Comparison of ENCODE assay signal across 27 cellular contexts in the genomic region with DNA sequence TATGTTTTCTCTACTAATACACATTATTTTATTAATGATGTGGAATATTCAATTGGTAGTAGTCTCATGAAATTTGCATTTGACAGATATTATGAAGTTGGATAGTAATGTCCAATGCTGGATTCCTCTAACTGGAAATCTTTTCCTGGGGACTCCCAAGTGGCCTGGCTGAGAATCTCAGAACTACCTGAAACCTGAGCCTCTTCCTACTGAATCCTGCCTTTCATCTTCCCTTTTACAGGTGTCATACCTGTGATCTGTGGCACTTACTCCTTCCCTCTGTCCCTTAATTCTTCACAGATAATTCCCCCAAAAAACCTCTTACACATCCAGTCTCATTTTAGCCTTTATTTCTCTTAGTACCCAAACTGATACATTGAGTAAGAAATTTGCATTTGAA.
"Had no signal": no experiment of that assay in that cellular context is flagged by ENCODE, and none has a peak within 500 bp of the region (broad histone marks: within the 10 kb centered on the region; RNA-seq: fewer than 3 reads in every experiment).

No MANE protein-coding gene starts in this region.

- H3K27ac ChIP-seq: colonic mucosa, esophagus muscularis mucosa, heart right ventricle, left lung, neutrophil, psoas muscle, sigmoid colon, spleen, thoracic aorta, tibial nerve, upper lobe of left lung had no signal

- H3K27me3 ChIP-seq: colonic mucosa, esophagus muscularis mucosa, heart right ventricle, left lung, neutrophil, sigmoid colon, spleen, tibial nerve, upper lobe of left lung had no signal

- ATAC-seq: heart right ventricle; left cardiac atrium; left lung; mucosa of descending colon; natural killer cell treated with Interleukin-12 subunit alpha and Interleukin-12 subunit beta and Interleukin-15 and Interleukin-18, amount 100 ng/mL, for 72 hours; right cardiac atrium; stimulated activated memory B cell treated with anti-CD40 and anti-IgM and Interleukin-4, amounts not matched to agents 10 μg/mL and 1 μg/mL and 100 μg/mL, for 72 hours had no signal

- DNase-seq: colonic mucosa; effector memory CD4-positive, alpha-beta T cell; foreskin melanocyte; glutamatergic neuron; heart right ventricle; hippocampal formation; left cardiac atrium; left lung; mesenchymal stem cell; mucosa of descending colon; naive B cell; psoas muscle; right cardiac atrium; sigmoid colon; spleen; stimulated activated CD4-positive, alpha-beta T cell treated with anti-CD3 and anti-CD28 coated beads, Interleukin-4, amount 100 ng/mL, for 4 hours; upper lobe of left lung had no signal

- H3K27ac Mint-ChIP-seq: dendritic cell treated with granulocyte-macrophage colony-stimulating factor and Interleukin-4, amounts not matched to agents 40 ng/mL and 50 ng/mL, for 4 days; mesothelial cell of epicardium; natural killer cell treated with Interleukin-12 subunit alpha and Interleukin-12 subunit beta and Interleukin-15 and Interleukin-18, amount 100 ng/mL, for 72 hours; stimulated activated memory B cell treated with anti-CD40 and anti-IgM and Interleukin-4, amounts not matched to agents 10 μg/mL and 1 μg/mL and 100 μg/mL, for 72 hours; stimulated activated naive CD8-positive, alpha-beta T cell treated with anti-CD3 and anti-CD28 coated beads, Interleukin-15, Interleukin-2, amounts not matched to agents 100 ng/mL and 50 ng/mL, for 24 hours had no signal

- H3K4me3 Mint-ChIP-seq: dendritic cell treated with granulocyte-macrophage colony-stimulating factor and Interleukin-4, amounts not matched to agents 40 ng/mL and 50 ng/mL, for 4 days; mesothelial cell of epicardium; naive B cell; natural killer cell treated with Interleukin-12 subunit alpha and Interleukin-12 subunit beta and Interleukin-15 and Interleukin-18, amount 100 ng/mL, for 72 hours; neural crest cell; stimulated activated memory B cell treated with anti-CD40 and anti-IgM and Interleukin-4, amounts not matched to agents 10 μg/mL and 1 μg/mL and 100 μg/mL, for 72 hours; stimulated activated naive CD8-positive, alpha-beta T cell treated with anti-CD3 and anti-CD28 coated beads, Interleukin-15, Interleukin-2, amounts not matched to agents 100 ng/mL and 50 ng/mL, for 24 hours had no signal

- H3K4me1 Mint-ChIP-seq: mesothelial cell of epicardium; naive B cell; neural crest cell; stimulated activated memory B cell treated with anti-CD40 and anti-IgM and Interleukin-4, amounts not matched to agents 10 μg/mL and 1 μg/mL and 100 μg/mL, for 72 hours had no signal

- H3K36me3 ChIP-seq: colonic mucosa, esophagus muscularis mucosa, heart right ventricle, left lung, neutrophil, sigmoid colon, spleen, thoracic aorta, tibial nerve, upper lobe of left lung had no signal

- H3K9me3 Mint-ChIP-seq: dendritic cell treated with granulocyte-macrophage colony-stimulating factor and Interleukin-4, amounts not matched to agents 40 ng/mL and 50 ng/mL, for 4 days; mesothelial cell of epicardium; natural killer cell treated with Interleukin-12 subunit alpha and Interleukin-12 subunit beta and Interleukin-15 and Interleukin-18, amount 100 ng/mL, for 72 hours; neural crest cell; stimulated activated memory B cell treated with anti-CD40 and anti-IgM and Interleukin-4, amounts not matched to agents 10 μg/mL and 1 μg/mL and 100 μg/mL, for 72 hours had no signal

- H3K36me3 Mint-ChIP-seq: mesothelial cell of epicardium; naive B cell; natural killer cell treated with Interleukin-12 subunit alpha and Interleukin-12 subunit beta and Interleukin-15 and Interleukin-18, amount 100 ng/mL, for 72 hours; stimulated activated memory B cell treated with anti-CD40 and anti-IgM and Interleukin-4, amounts not matched to agents 10 μg/mL and 1 μg/mL and 100 μg/mL, for 72 hours had no signal

- H3K9me3 ChIP-seq: colonic mucosa, esophagus muscularis mucosa, heart right ventricle, left lung, mucosa of descending colon, neutrophil, psoas muscle, sigmoid colon, spleen, thoracic aorta, tibial nerve, upper lobe of left lung had no signal

- H3K4me1 ChIP-seq: colonic mucosa, esophagus muscularis mucosa, heart right ventricle, left lung, psoas muscle, sigmoid colon, spleen, tibial nerve, upper lobe of left lung had no signal

- H3K27me3 Mint-ChIP-seq: dendritic cell treated with granulocyte-macrophage colony-stimulating factor and Interleukin-4, amounts not matched to agents 40 ng/mL and 50 ng/mL, for 4 days; naive B cell; natural killer cell treated with Interleukin-12 subunit alpha and Interleukin-12 subunit beta and Interleukin-15 and Interleukin-18, amount 100 ng/mL, for 72 hours; stimulated activated memory B cell treated with anti-CD40 and anti-IgM and Interleukin-4, amounts not matched to agents 10 μg/mL and 1 μg/mL and 100 μg/mL, for 72 hours; stimulated activated naive CD8-positive, alpha-beta T cell treated with anti-CD3 and anti-CD28 coated beads, Interleukin-15, Interleukin-2, amounts not matched to agents 100 ng/mL and 50 ng/mL, for 24 hours had no signal

- H3K4me3 ChIP-seq: colonic mucosa, esophagus muscularis mucosa, heart right ventricle, left lung, mucosa of descending colon, psoas muscle, sigmoid colon, spleen, thoracic aorta, tibial nerve, upper lobe of left lung had no signal
